In genomic region chr7:26625286-26625685, GRCh38 we compare ENCODE assay signal across 30 cellular contexts.
"Had no signal": no experiment of that assay in that cellular context is flagged by ENCODE, and none has a peak within 500 bp of the region (broad histone marks: within the 10 kb centered on the region; RNA-seq: fewer than 3 reads in every experiment).

No MANE protein-coding gene starts in this region.

- H3K9me3 Mint-ChIP-seq: immature natural killer cell; natural killer cell; nephron progenitor cell; neural progenitor cell; stimulated activated effector memory CD8-positive, alpha-beta T cell treated with anti-CD3 and anti-CD28 coated beads, Interleukin-12 subunit alpha, Interleukin-12 subunit beta, amount 100 ng/mL, for 72 hours; stimulated activated naive CD8-positive, alpha-beta T cell treated with anti-CD3 and anti-CD28 coated beads, Interleukin-15, Interleukin-2, amounts not matched to agents 100 ng/mL and 50 ng/mL, for 24 hours had no signal

- DNase-seq: hypothalamus; immature natural killer cell; kidney; left colon; left lung; lower lobe of right lung; mammary epithelial cell; mesenchymal stem cell; naive B cell; natural killer cell; nephron progenitor cell; occipital lobe; ovary; retina; stimulated activated CD4-positive, alpha-beta T cell treated with anti-CD3 and anti-CD28 coated beads, Interleukin-4, amount 100 ng/mL, for 24 hours; stimulated activated naive CD4-positive, alpha-beta T cell; tibial artery; upper lobe of left lung had no signal

- H3K36me3 Mint-ChIP-seq: immature natural killer cell; mesothelial cell of epicardium; naive B cell; natural killer cell; neural progenitor cell; stimulated activated effector memory CD8-positive, alpha-beta T cell treated with anti-CD3 and anti-CD28 coated beads, Interleukin-12 subunit alpha, Interleukin-12 subunit beta, amount 100 ng/mL, for 72 hours had no signal

- H3K4me3 ChIP-seq: heart left ventricle, left lung, lower lobe of right lung, neural progenitor cell, ovary, prostate gland, skin epidermis, suprapubic skin, thoracic aorta, tibial artery, upper lobe of left lung had no signal

- H3K4me1 ChIP-seq: heart left ventricle, left lung, lower lobe of right lung, prostate gland, suprapubic skin, tibial artery, upper lobe of left lung had no signal

- H3K36me3 ChIP-seq: heart left ventricle, left lung, lower lobe of right lung, neural progenitor cell, neutrophil, ovary, prostate gland, suprapubic skin, thoracic aorta, tibial artery, upper lobe of left lung had no signal

- H3K4me3 Mint-ChIP-seq: immature natural killer cell; mesothelial cell of epicardium; naive B cell; natural killer cell; nephron progenitor cell; neural progenitor cell; stimulated activated effector memory CD8-positive, alpha-beta T cell treated with anti-CD3 and anti-CD28 coated beads, Interleukin-12 subunit alpha, Interleukin-12 subunit beta, amount 100 ng/mL, for 72 hours; stimulated activated naive CD8-positive, alpha-beta T cell treated with anti-CD3 and anti-CD28 coated beads, Interleukin-15, Interleukin-2, amounts not matched to agents 100 ng/mL and 50 ng/mL, for 24 hours had no signal

- ATAC-seq: left colon; left lung; lower lobe of right lung; natural killer cell; sciatic nerve; stimulated activated effector memory CD8-positive, alpha-beta T cell treated with anti-CD3 and anti-CD28 coated beads, Interleukin-12 subunit alpha, Interleukin-12 subunit beta, amount 100 ng/mL, for 72 hours had no signal

- H3K27me3 Mint-ChIP-seq: naive B cell had no signal

- H3K4me1 Mint-ChIP-seq: immature natural killer cell; mesothelial cell of epicardium; naive B cell; natural killer cell; stimulated activated effector memory CD8-positive, alpha-beta T cell treated with anti-CD3 and anti-CD28 coated beads, Interleukin-12 subunit alpha, Interleukin-12 subunit beta, amount 100 ng/mL, for 72 hours had no signal

- H3K27me3 ChIP-seq: left lung, neural progenitor cell, neutrophil, ovary, suprapubic skin, tibial artery, upper lobe of left lung had no signal

- H3K27ac Mint-ChIP-seq: immature natural killer cell; mesothelial cell of epicardium; naive B cell; natural killer cell; nephron progenitor cell; neural progenitor cell; stimulated activated effector memory CD8-positive, alpha-beta T cell treated with anti-CD3 and anti-CD28 coated beads, Interleukin-12 subunit alpha, Interleukin-12 subunit beta, amount 100 ng/mL, for 72 hours; stimulated activated naive CD8-positive, alpha-beta T cell treated with anti-CD3 and anti-CD28 coated beads, Interleukin-15, Interleukin-2, amounts not matched to agents 100 ng/mL and 50 ng/mL, for 24 hours had no signal

- FAIRE-seq: islet of Langerhans, kidney had no signal

- H3K27ac ChIP-seq: heart left ventricle, left lung, lower lobe of right lung, neural progenitor cell, neutrophil, ovary, prostate gland, skin epidermis, suprapubic skin, thoracic aorta, tibial artery, upper lobe of left lung had no signal

- H3K9me3 ChIP-seq: heart left ventricle, left lung, lower lobe of right lung, neutrophil, ovary, prostate gland, suprapubic skin, thoracic aorta, tibial artery, upper lobe of left lung had no signal
